19 cellular contexts compared by ENCODE assay signal in genomic region chr11:68403424-68403823, GRCh38.
"Had no signal": no experiment of that assay in that cellular context is flagged by ENCODE, and none has a peak within 500 bp of the region (broad histone marks: within the 10 kb centered on the region; RNA-seq: fewer than 3 reads in every experiment).

No MANE protein-coding gene starts in this region.

- H3K27me3 ChIP-seq: MG63 had no signal

- H3K27ac ChIP-seq: RWPE1 had no signal

- H3K4me3 ChIP-seq: MG63 had no signal

- H3K9me3 ChIP-seq: MG63, SK-N-SH had no signal

- DNase-seq: IMR-90, KG1, MG63, NCI-H1092, NCI-H1105 treated with DMSO at 0.1 percent for 48 hours, NCI-H1417 treated with DMSO at 0.1 percent for 48 hours, NCI-H1694 treated with DMSO at 0.1 percent for 48 hours, NCI-H1930, NCI-H2081, NCI-H2107, NCI-H226, NCI-H446, NCI-H510A, NCI-H524 treated with DMSO at 0.1 percent for 48 hours, NCI-H774, SK-N-SH, SW 1271 had no signal

- FAIRE-seq: HepG2 had no signal
